17 cellular contexts compared by ENCODE assay signal in the genomic region with DNA sequence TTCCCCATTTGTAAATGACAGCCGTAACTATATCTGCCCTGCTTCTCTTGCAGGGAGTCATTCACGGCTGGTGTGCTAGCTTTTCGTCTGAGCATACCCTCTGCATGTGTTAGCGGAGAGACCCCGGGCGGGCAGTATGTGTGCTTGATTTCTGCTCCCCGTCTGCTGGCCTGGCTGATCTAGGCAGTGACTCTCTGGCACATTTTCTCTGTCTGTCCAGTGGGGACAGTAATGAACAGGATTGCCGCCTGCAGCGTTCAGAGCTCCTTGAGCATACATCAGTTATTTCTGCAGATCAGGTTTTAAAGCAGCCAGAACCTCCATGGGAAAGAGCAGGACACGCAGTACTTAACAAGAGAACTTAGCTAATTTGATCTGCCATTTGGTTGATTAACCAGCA.
DNase-seq lines count a peak whose midpoint lies in the region; ATAC-seq and TF ChIP-seq lines count a peak whose summit lies in the region.
"Had no signal": no experiment of that assay in that cellular context is flagged by ENCODE, and none has a peak within 500 bp of the region (broad histone marks: within the 10 kb centered on the region; RNA-seq: fewer than 3 reads in every experiment).

No MANE protein-coding gene starts in this region.

- H3K4me3 ChIP-seq in left ventricle myocardium inferior: no peak overlapping the region
- H3K4me3 ChIP-seq in OCI-LY7 (ENCODE audit: low read depth, low read length, poor library complexity, severe bottlenecking): no peak overlapping the region
- H3K4me3 ChIP-seq in dorsolateral prefrontal cortex: no peak overlapping the region
- H3K4me3 ChIP-seq: prostate gland had no signal

- H3K79me2 ChIP-seq in OCI-LY7 (ENCODE audit: insufficient read depth, low read depth, low read length): no peaks in the 10 kb centered on the region

- H3K9me2 ChIP-seq in OCI-LY7 (ENCODE audit: insufficient read depth, low read length): no peaks in the 10 kb centered on the region

- H3K9me3 ChIP-seq in left ventricle myocardium inferior (replicated peaks) (no peaks in the 10 kb centered on the region), OCI-LY7 (ENCODE audit: low read length) (no peaks in the 10 kb centered on the region)
- H3K9me3 ChIP-seq: prostate gland had no signal

- peaks cover 57% of the 10 kb centered on the region for H3K27me3 Mint-ChIP-seq in type B pancreatic cell

- intact Hi-C loops in left ventricle myocardium inferior (cut with micrococcal nuclease): no loop called here
- intact Hi-C loops in Right ventricle myocardium inferior (cut with DNase I): loop anchor here (2.0 to 5.0 kb wide), 5 partner anchors 17 to 213 kb away; no protein-coding TSS in a partner anchor
- intact Hi-C loops in OCI-LY7 (cut with micrococcal nuclease; ENCODE audit: unreplicated experiment): no loop called here
- intact Hi-C loops in dorsolateral prefrontal cortex (cut with DNase I): loop anchor here in 1 of 2 donors (10.0 kb wide), 1 partner anchor 85 kb away; no protein-coding TSS in a partner anchor

- no peaks in the 10 kb centered on the region for H4K20me1 ChIP-seq in OCI-LY7 (ENCODE audit: insufficient read depth, low read length)

- H3K4me1 Mint-ChIP-seq in type B pancreatic cell (ENCODE audit: unreplicated experiment): peaks cover 21% of the 10 kb centered on the region

- H3K27ac ChIP-seq in left ventricle myocardium inferior (replicated peaks) (peak overlapping the region; percentile 84), OCI-LY7 (ENCODE audit: low read depth, low read length, poor library complexity, severe bottlenecking) (no peak overlapping the region), dorsolateral prefrontal cortex (peak overlapping the region in 36 of 59 donors; percentile 1 to 75 (median 42))
- H3K27ac ChIP-seq: prostate gland had no signal

- H3K36me3 Mint-ChIP-seq in type B pancreatic cell: peaks cover 11% of the 10 kb centered on the region

- H3K4me3 Mint-ChIP-seq in type B pancreatic cell: no peak overlapping the region
- H3K4me3 Mint-ChIP-seq: activated T-cell treated with anti-CD3 and anti-CD28 coated beads, Interleukin-2, amount 50 U/mL, for 72 hours had no signal

- H3K4me2 ChIP-seq in OCI-LY7 (ENCODE audit: low read length): no peak overlapping the region

- H3K4me1 ChIP-seq in left ventricle myocardium inferior: peaks cover 85% of the 10 kb centered on the region
- H3K4me1 ChIP-seq in OCI-LY7 (ENCODE audit: insufficient read depth, low read length, poor library complexity, severe bottlenecking): peaks cover 54% of the 10 kb centered on the region
- H3K4me1 ChIP-seq: prostate gland had no signal

- no peak overlapping the region for H2AFZ ChIP-seq in OCI-LY7 (ENCODE audit: low read length)

- H3K27me3 ChIP-seq in left ventricle myocardium inferior (ENCODE audit: low read depth) (no peaks in the 10 kb centered on the region), dorsolateral prefrontal cortex (peaks cover 0 to 32% (median 0%) of the 10 kb centered on the region in 45 donors)

- no TSS peak for BruUV-seq in OCI-LY7 (replicated peaks; lab: Mats Ljungman, UMichigan)

- peak; percentile 23 for TF ChIP-seq CTCF in left ventricle myocardium inferior (IDR thresholded peaks at IDR 0.05; ENCODE audit: borderline replicate concordance)
- TF ChIP-seq CTCF in OCI-LY7 (conservative IDR thresholded peaks at IDR 0.05; ENCODE audit: low read length): 0 out of 2 replicates have a peak, but pooled peaks have one; percentile 32
- no peak for TF ChIP-seq CTCF in dorsolateral prefrontal cortex (IDR thresholded peaks at IDR 0.05 in 54 of 56, conservative IDR thresholded peaks at IDR 0.05 in 2 of 56; ENCODE audit: low read depth in 1 of 56, partially characterized antibody in 56 of 56)
- peak; percentile 39 for TF ChIP-seq CTCF in type B pancreatic cell (conservative IDR thresholded peaks at IDR 0.05)
- TF ChIP-seq CTCF in GM13976 (IDR thresholded peaks at IDR 0.05; ENCODE audit: borderline replicate concordance, control extremely low read depth, extremely low read depth, insufficient read depth, missing control alignments): no peak

- CTCF ChIA-PET in OCI-LY7 (lab: Charles Lee; ENCODE audit: unreplicated experiment): no interaction called here

- ATAC-seq in Right ventricle myocardium inferior (no peak), HG03175 (IDR thresholded peaks at IDR 0.05; ENCODE audit: unreplicated experiment) (no peak)
- ATAC-seq: activated T-cell treated with anti-CD3 and anti-CD28 coated beads, Interleukin-2, amount 50 U/mL, for 72 hours had no signal

- H3K27ac Mint-ChIP-seq in type B pancreatic cell: no peak overlapping the region

- no peak for DNase-seq in left ventricle myocardium inferior
- no peak for DNase-seq in Right ventricle myocardium inferior (ENCODE audit: missing footprints)
- peak; percentile 13 for DNase-seq in OCI-LY7 (ENCODE audit: low spot score)
- peak in 1 of 10 donors; percentile 60 for DNase-seq in dorsolateral prefrontal cortex
- DNase-seq in type B pancreatic cell (ENCODE audit: extremely low spot score, unreplicated experiment): no peak
- DNase-seq in DMS79 treated with DMSO at 0.1 percent for 48 hours (lab: John Stamatoyannopoulos, UW): no peak
- DNase-seq in GM13976 (ENCODE audit: low spot score): no peak
- DNase-seq: activated T-cell treated with anti-CD3 and anti-CD28 coated beads, Interleukin-2, amount 50 U/mL, for 72 hours; central memory CD4-positive, alpha-beta T cell; erythroblast; mesenchymal stem cell; NCI-H1105; NCI-H510A treated with DMSO at 0.1 percent for 48 hours; RPMI8226; stimulated activated CD4-positive, alpha-beta T cell treated with anti-CD3 and anti-CD28 coated beads, Interleukin-1b, Interleukin-23, amount 100 ng/mL, for 48 hours had no signal

- POLR2A ChIA-PET in OCI-LY7 (lab: Charles Lee): interaction anchor here (0.7 to 1.1 kb wide), 3 partner anchors 17 to 758 kb away, joined by 3 to 4 read pairs (median 3); no protein-coding TSS in a partner anchor

- in situ Hi-C loops in GM13976 (cut with MboI; ENCODE audit: low sequenced_read_pairs, unreplicated experiment): loop anchor here (10.0 kb wide), 1 partner anchor 85 kb away; no protein-coding TSS in a partner anchor

- no peaks in the 10 kb centered on the region for H3K9me3 Mint-ChIP-seq in type B pancreatic cell
- H3K9me3 Mint-ChIP-seq: activated T-cell treated with anti-CD3 and anti-CD28 coated beads, Interleukin-2, amount 50 U/mL, for 72 hours had no signal

- H3K36me3 ChIP-seq in left ventricle myocardium inferior (peaks cover 26% of the 10 kb centered on the region), OCI-LY7 (ENCODE audit: insufficient read depth, low read length) (no peaks in the 10 kb centered on the region)
- H3K36me3 ChIP-seq: prostate gland had no signal

Comparison
In these comparisons a context has a peak if more than half of its experiments do, and no peak if none do; other contexts are left out.
1. CTCF ChIP-seq: peak in left ventricle myocardium inferior (single experiment), OCI-LY7 (single experiment) and type B pancreatic cell (single experiment); none in dorsolateral prefrontal cortex (0 of 56) and GM13976 (single experiment).